Comparison of ENCODE assay signal across 27 cellular contexts in genomic region chr1:43319766-43320165, GRCh38. TPM values are rescaled to one million over a fixed set of nuclear protein-coding genes. Genes with fewer than 3 reads are reported as not detected.
"Had no signal": no experiment of that assay in that cellular context is flagged by ENCODE, and none has a peak within 500 bp of the region (broad histone marks: within the 10 kb centered on the region; RNA-seq: fewer than 3 reads in every experiment).

No MANE protein-coding gene starts in this region.

- H3K4me1 ChIP-seq: breast epithelium, esophagus muscularis mucosa, SJSA1, tibial artery had no signal

- H3K27me3 Mint-ChIP-seq: activated B cell treated with CpG ODN at 0.5 μM for 24 hours; activated CD4-positive, alpha-beta memory T cell treated with anti-CD3 and anti-CD28 coated beads for 36 hours; activated CD8-positive, alpha-beta memory T cell treated with anti-CD3 and anti-CD28 coated beads, Interleukin-2, amount 10 ng/mL, durations not matched to agents 7 days and 5 days; activated naive CD4-positive, alpha-beta T cell treated with anti-CD3 and anti-CD28 coated beads, Interleukin-2, amount 50 U/mL, for 24 hours; activated T-helper 17 cell treated with anti-CD3 and anti-CD28 coated beads, Interleukin-2, amount 50 U/mL, for 72 hours; naive thymus-derived CD8-positive, alpha-beta T cell had no signal

- H3K27me3 ChIP-seq: breast epithelium, esophagus muscularis mucosa, heart right ventricle, SJSA1, tibial artery had no signal

- H3K27ac ChIP-seq: breast epithelium, esophagus muscularis mucosa, heart right ventricle, parathyroid adenoma, SJSA1, tibial artery had no signal

- H3K9me3 Mint-ChIP-seq: activated naive CD4-positive, alpha-beta T cell treated with anti-CD3 and anti-CD28 coated beads, Interleukin-2, amount 50 U/mL, for 24 hours had no signal

- ATAC-seq: activated CD8-positive, alpha-beta memory T cell treated with anti-CD3 and anti-CD28 coated beads, Interleukin-2, amount 10 ng/mL, durations not matched to agents 7 days and 5 days; activated T-helper 17 cell treated with anti-CD3 and anti-CD28 coated beads, Interleukin-2, amount 50 U/mL, for 72 hours; heart right ventricle; naive thymus-derived CD8-positive, alpha-beta T cell; stimulated activated naive CD8-positive, alpha-beta T cell treated with anti-CD3 and anti-CD28 coated beads, Interleukin-15, Interleukin-2, amounts not matched to agents 100 U/mL and 50 U/mL, for 24 hours had no signal

- H3K9me3 ChIP-seq: SJSA1 had no signal

- H3K4me3 Mint-ChIP-seq: activated B cell treated with CpG ODN at 0.5 μM for 24 hours; activated CD4-positive, alpha-beta memory T cell treated with anti-CD3 and anti-CD28 coated beads for 36 hours; activated CD8-positive, alpha-beta memory T cell treated with anti-CD3 and anti-CD28 coated beads, Interleukin-2, amount 10 ng/mL, durations not matched to agents 7 days and 5 days; activated naive CD4-positive, alpha-beta T cell treated with anti-CD3 and anti-CD28 coated beads, Interleukin-2, amount 50 U/mL, for 24 hours; activated T-helper 17 cell treated with anti-CD3 and anti-CD28 coated beads, Interleukin-2, amount 50 U/mL, for 72 hours; naive thymus-derived CD8-positive, alpha-beta T cell had no signal

- H3K4me1 Mint-ChIP-seq: activated B cell treated with CpG ODN at 0.5 μM for 24 hours; activated CD8-positive, alpha-beta memory T cell treated with anti-CD3 and anti-CD28 coated beads, Interleukin-2, amount 10 ng/mL, durations not matched to agents 7 days and 5 days had no signal

- H3K36me3 Mint-ChIP-seq: activated CD8-positive, alpha-beta memory T cell treated with anti-CD3 and anti-CD28 coated beads, Interleukin-2, amount 10 ng/mL, durations not matched to agents 7 days and 5 days had no signal

- H3K27ac Mint-ChIP-seq: activated B cell treated with CpG ODN at 0.5 μM for 24 hours; activated CD4-positive, alpha-beta memory T cell treated with anti-CD3 and anti-CD28 coated beads for 36 hours; activated CD8-positive, alpha-beta memory T cell treated with anti-CD3 and anti-CD28 coated beads, Interleukin-2, amount 10 ng/mL, durations not matched to agents 7 days and 5 days; activated naive CD4-positive, alpha-beta T cell treated with anti-CD3 and anti-CD28 coated beads, Interleukin-2, amount 50 U/mL, for 24 hours; activated T-helper 17 cell treated with anti-CD3 and anti-CD28 coated beads, Interleukin-2, amount 50 U/mL, for 72 hours had no signal

- H3K4me3 ChIP-seq: breast epithelium, esophagus muscularis mucosa, heart right ventricle, SJSA1, tibial artery had no signal

- H3K36me3 ChIP-seq: breast epithelium, SJSA1 had no signal

- DNase-seq: activated B cell treated with CpG ODN at 0.5 μM for 24 hours; activated CD4-positive, alpha-beta memory T cell treated with anti-CD3 and anti-CD28 coated beads for 36 hours; activated CD4-positive, alpha-beta T cell treated with anti-CD3 and anti-CD28 coated beads for 4 hours; activated CD8-positive, alpha-beta memory T cell treated with anti-CD3 and anti-CD28 coated beads, Interleukin-2, amount 10 ng/mL, durations not matched to agents 7 days and 5 days; cerebellar nuclear complex; cortex of kidney; effector CD4-positive, alpha-beta T cell; heart right ventricle; mesenchymal stem cell; naive thymus-derived CD8-positive, alpha-beta T cell; stimulated activated CD4-positive, alpha-beta T cell treated with anti-CD3 and anti-CD28 coated beads, Interleukin-12 subunit alpha, Interleukin-12 subunit beta, amount 100 ng/mL, for 4 hours; stimulated activated CD4-positive, alpha-beta T cell treated with anti-CD3 and anti-CD28 coated beads, Interleukin-1b, Interleukin-23, amount 100 ng/mL, for 48 hours; stimulated activated CD8-positive, alpha-beta memory T cell treated with anti-CD3 and anti-CD28 coated beads, Interleukin-4, amount 100 ng/mL, for 48 hours; stimulated activated naive CD8-positive, alpha-beta T cell treated with anti-CD3 and anti-CD28 coated beads, Interleukin-15, Interleukin-2, amounts not matched to agents 100 U/mL and 50 U/mL, for 24 hours; substantia nigra; SW 1271 had no signal

RNA-seq across cellular contexts. Expression of gene MPL, which starts 17.9 kb away (rescaled TPM):
- total RNA-seq: activated B cell treated with CpG ODN at 0.5 μM for 24 hours; activated CD4-positive, alpha-beta memory T cell treated with anti-CD3 and anti-CD28 coated beads for 36 hours; activated CD8-positive, alpha-beta memory T cell treated with anti-CD3 and anti-CD28 coated beads, Interleukin-2, amount 10 ng/mL, durations not matched to agents 7 days and 5 days; activated T-helper 17 cell treated with anti-CD3 and anti-CD28 coated beads, Interleukin-2, amount 50 U/mL, for 72 hours; astrocyte; breast epithelium; kidney epithelial cell; naive thymus-derived CD8-positive, alpha-beta T cell; SJSA1; T-helper 2 cell treated with Interferon-gamma antibody and Interleukin-4, amounts not matched to agents 100 ng/mL and 5 ng/mL, for 36 hours had no signal

RNA-seq across cellular contexts. Expression of gene TIE1, which starts 19.0 kb away (rescaled TPM):
- total RNA-seq: activated B cell treated with CpG ODN at 0.5 μM for 24 hours; activated CD4-positive, alpha-beta memory T cell treated with anti-CD3 and anti-CD28 coated beads for 36 hours; naive thymus-derived CD8-positive, alpha-beta T cell had no signal

RNA-seq across cellular contexts. Expression of gene C1orf210, which starts 34.4 kb away (rescaled TPM):
- total RNA-seq: activated B cell treated with CpG ODN at 0.5 μM for 24 hours; activated CD4-positive, alpha-beta memory T cell treated with anti-CD3 and anti-CD28 coated beads for 36 hours; activated CD8-positive, alpha-beta memory T cell treated with anti-CD3 and anti-CD28 coated beads, Interleukin-2, amount 10 ng/mL, durations not matched to agents 7 days and 5 days; activated T-helper 17 cell treated with anti-CD3 and anti-CD28 coated beads, Interleukin-2, amount 50 U/mL, for 72 hours; endothelial cell of umbilical vein; esophagus muscularis mucosa; heart right ventricle; naive thymus-derived CD8-positive, alpha-beta T cell; SJSA1; T-helper 2 cell treated with Interferon-gamma antibody and Interleukin-4, amounts not matched to agents 100 ng/mL and 5 ng/mL, for 36 hours had no signal
